In the genomic region with DNA sequence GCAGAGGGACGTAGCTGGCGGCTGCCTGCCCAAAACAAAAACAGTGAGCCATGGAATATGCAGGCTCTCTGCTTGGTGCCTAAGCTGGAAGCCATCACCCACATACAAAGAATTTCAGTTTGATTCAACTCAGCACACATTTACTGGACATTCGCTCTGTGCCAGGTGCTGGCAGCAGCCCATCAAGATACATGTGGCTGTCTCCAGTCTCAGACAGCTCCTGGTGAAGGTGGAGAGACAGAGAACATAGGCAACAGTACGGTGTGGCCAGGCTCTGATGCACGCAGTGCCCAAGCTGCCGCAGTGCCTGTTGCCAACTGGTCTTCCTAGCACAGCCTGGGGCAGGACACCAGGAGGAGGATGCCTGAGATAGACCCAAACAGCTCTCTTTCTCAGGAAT, we compare ENCODE assay signal across 25 cellular contexts.
DNase-seq lines count a peak whose midpoint lies in the region; ATAC-seq, FAIRE-seq and TF ChIP-seq lines count a peak whose summit lies in the region.
"Had no signal": no experiment of that assay in that cellular context is flagged by ENCODE, and none has a peak within 500 bp of the region (broad histone marks: within the 10 kb centered on the region; RNA-seq: fewer than 3 reads in every experiment).

No MANE protein-coding gene starts in this region.

- H3K27me3 ChIP-seq in H7 (ENCODE audit: control insufficient read depth, insufficient read depth, low read length): no peaks in the 10 kb centered on the region
- H3K27me3 ChIP-seq: BE2C had no signal

- H3K27ac ChIP-seq in coronary artery: no peak overlapping the region

- DNase-seq in astrocyte of the hippocampus (ENCODE audit: low read depth, low spot score) (peak; percentile 4), coronary artery (ENCODE audit: low spot score) (peak; percentile 14), mesenteric fat pad (ENCODE audit: low spot score) (peak; percentile 35), H7 (no peak), foreskin melanocyte (no peak), frontal cortex (ENCODE audit: low spot score in 2 of 2) (no peak)
- DNase-seq: BE2C; CD8-positive, alpha-beta memory T cell; DMS 273 treated with DMSO at 0.1 percent for 48 hours; DMS79 treated with DMSO at 0.1 percent for 48 hours; HFFc6; NCI-H1048; NCI-H1417; NCI-H1694; NCI-H2029 treated with DMSO at 0.1 percent for 48 hours; NCI-H446 treated with DMSO at 0.1 percent for 48 hours; NCI-H526; NCI-H82; NK-92 treated with Interleukin-12 subunit alpha and Interleukin-12 subunit beta, amount 100 ng/mL, for 24 hours; PC-3; SK-N-SH had no signal

- TF ChIP-seq CTCF in coronary artery (IDR thresholded peaks at IDR 0.05): no peak

- H3K36me3 ChIP-seq in H7 (replicated peaks; ENCODE audit: control insufficient read depth, insufficient read depth, low read length): no peaks in the 10 kb centered on the region
- H3K36me3 ChIP-seq: BE2C, HAP-1 had no signal

- H3K4me3 ChIP-seq in coronary artery (no peak overlapping the region), H7 (ENCODE audit: insufficient read depth, low read depth, low read length) (no peak overlapping the region)
- H3K4me3 ChIP-seq: HAP-1 had no signal

- FAIRE-seq in frontal cortex (lab: Jason Lieb, UNC): no peak
- FAIRE-seq: GM12892, GM19239 had no signal

- no peak for ATAC-seq in GM21619 (IDR thresholded peaks at IDR 0.05; ENCODE audit: unreplicated experiment)
- ATAC-seq: PC-3 had no signal

Comparison
In these comparisons a context has a peak if more than half of its experiments do, and no peak if none do; other contexts are left out.
1. DNase-seq: peak in astrocyte of the hippocampus (single experiment), coronary artery (single experiment) and mesenteric fat pad (single experiment); none in H7 (single experiment), foreskin melanocyte (single experiment) and frontal cortex (0 of 2).